In genomic region chr2:208239770-208240493, GRCh38 we compare ENCODE assay signal across 29 cellular contexts. TPM values are rescaled to one million over a fixed set of nuclear protein-coding genes. Genes with fewer than 3 reads are reported as not detected.
"Had no signal": no experiment of that assay in that cellular context is flagged by ENCODE, and none has a peak within 500 bp of the region (broad histone marks: within the 10 kb centered on the region; RNA-seq: fewer than 3 reads in every experiment).

No MANE protein-coding gene starts in this region.

- H3K27me3 Mint-ChIP-seq: activated CD8-positive, alpha-beta T cell treated with anti-CD3 and anti-CD28 coated beads for 36 hours; activated naive CD8-positive, alpha-beta T cell treated with anti-CD3 and anti-CD28 coated beads, Interleukin-2, amount 10 ng/mL, durations not matched to agents 7 days and 5 days; central memory CD8-positive, alpha-beta T cell had no signal

- H3K4me1 ChIP-seq: breast epithelium, SJSA1 had no signal

- H3K4me1 Mint-ChIP-seq: activated naive CD8-positive, alpha-beta T cell treated with anti-CD3 and anti-CD28 coated beads, Interleukin-2, amount 10 ng/mL, durations not matched to agents 7 days and 5 days; central memory CD8-positive, alpha-beta T cell had no signal

- ATAC-seq: activated CD4-positive, CD25-positive, alpha-beta regulatory T cell treated with anti-CD3 and anti-CD28 coated beads, Interleukin-2, amount 50 U/mL, for 24 hours; activated CD8-positive, alpha-beta T cell treated with anti-CD3 and anti-CD28 coated beads for 36 hours; activated T-cell treated with anti-CD3 and anti-CD28 coated beads, Interleukin-2, amount 50 U/mL, for 72 hours; Panc1; SK-N-SH treated with all-trans-retinoic acid at 6 μM for 48 hours had no signal

- H3K27me3 ChIP-seq: adrenal gland, breast epithelium, SJSA1 had no signal

- H3K27ac ChIP-seq: adrenal gland, breast epithelium, RWPE1, SJSA1 had no signal

- H3K9me3 Mint-ChIP-seq: activated CD8-positive, alpha-beta T cell treated with anti-CD3 and anti-CD28 coated beads for 36 hours; activated naive CD8-positive, alpha-beta T cell treated with anti-CD3 and anti-CD28 coated beads, Interleukin-2, amount 10 ng/mL, durations not matched to agents 7 days and 5 days; activated T-helper 2 cell treated with anti-CD3 and anti-CD28 coated beads, Interferon-gamma antibody, Interleukin-2, Interleukin-4, amounts not matched to agents 10 μg/mL and 5 μg/mL and 100 μg/mL, durations not matched to agents 14 hours and 24 hours and 36 hours had no signal

- H3K9me3 ChIP-seq: adrenal gland, breast epithelium, SJSA1 had no signal

- H3K4me3 Mint-ChIP-seq: activated CD8-positive, alpha-beta T cell treated with anti-CD3 and anti-CD28 coated beads for 36 hours; activated naive CD8-positive, alpha-beta T cell treated with anti-CD3 and anti-CD28 coated beads, Interleukin-2, amount 10 ng/mL, durations not matched to agents 7 days and 5 days; activated T-cell treated with anti-CD3 and anti-CD28 coated beads, Interleukin-2, amount 50 U/mL, for 72 hours; central memory CD8-positive, alpha-beta T cell; T-helper 1 cell treated with Interleukin-12 subunit alpha and Interleukin-12 subunit beta and Interleukin-4 antibody, amounts not matched to agents 30 μg/mL and 1 μg/mL, for 36 hours had no signal

- H3K36me3 ChIP-seq: breast epithelium had no signal

- DNase-seq: activated CD4-positive, alpha-beta T cell treated with anti-CD3 and anti-CD28 coated beads for 4 hours; activated CD8-positive, alpha-beta memory T cell treated with anti-CD3 and anti-CD28 coated beads, Interleukin-2, amount 50 U/mL, for 4 hours; activated CD8-positive, alpha-beta T cell treated with anti-CD3 and anti-CD28 coated beads for 36 hours; activated naive CD4-positive, alpha-beta T cell treated with anti-CD3 and anti-CD28 coated beads, Interleukin-2, amount 50 U/mL, for 16 hours; activated naive CD8-positive, alpha-beta T cell treated with anti-CD3 and anti-CD28 coated beads, Interleukin-2, amount 10 ng/mL, durations not matched to agents 7 days and 5 days; activated T-cell treated with anti-CD3 and anti-CD28 coated beads, Interleukin-2, amount 50 U/mL, for 72 hours; adrenal gland; anterior cingulate cortex; Karpas-422; MM.1S; NCI-H1105; NCI-H1436; NCI-H1694 treated with DMSO at 0.1 percent for 48 hours; NCI-H2029 treated with DMSO at 0.1 percent for 48 hours; NCI-H345; NCI-H510A; NCI-H69; NK-92 treated with Interleukin-12 subunit alpha and Interleukin-12 subunit beta, amount 100 ng/mL, for 24 hours; OCI-M1; Right ventricle myocardium superior had no signal

- H3K4me3 ChIP-seq: adrenal gland, breast epithelium, SJSA1 had no signal

- H3K27ac Mint-ChIP-seq: activated CD8-positive, alpha-beta T cell treated with anti-CD3 and anti-CD28 coated beads for 36 hours; activated naive CD8-positive, alpha-beta T cell treated with anti-CD3 and anti-CD28 coated beads, Interleukin-2, amount 10 ng/mL, durations not matched to agents 7 days and 5 days; activated T-cell treated with anti-CD3 and anti-CD28 coated beads, Interleukin-2, amount 50 U/mL, for 72 hours; activated T-helper 2 cell treated with anti-CD3 and anti-CD28 coated beads, Interferon-gamma antibody, Interleukin-2, Interleukin-4, amounts not matched to agents 10 μg/mL and 5 μg/mL and 100 μg/mL, durations not matched to agents 14 hours and 24 hours and 36 hours; T-helper 1 cell treated with Interleukin-12 subunit alpha and Interleukin-12 subunit beta and Interleukin-4 antibody, amounts not matched to agents 30 μg/mL and 1 μg/mL, for 36 hours had no signal

RNA-seq across cellular contexts. Expression of gene C2orf80, which starts 50.1 kb away (rescaled TPM):
- total RNA-seq: activated CD8-positive, alpha-beta T cell treated with anti-CD3 and anti-CD28 coated beads for 36 hours; activated naive CD8-positive, alpha-beta T cell treated with anti-CD3 and anti-CD28 coated beads, Interleukin-2, amount 10 ng/mL, durations not matched to agents 7 days and 5 days; activated T-cell treated with anti-CD3 and anti-CD28 coated beads, Interleukin-2, amount 50 U/mL, for 72 hours; activated T-helper 2 cell treated with anti-CD3 and anti-CD28 coated beads, Interferon-gamma antibody, Interleukin-2, Interleukin-4, amounts not matched to agents 10 μg/mL and 5 μg/mL and 100 μg/mL, durations not matched to agents 14 hours and 24 hours and 36 hours; adrenal gland; breast epithelium; Right ventricle myocardium superior; SJSA1 had no signal
- polyA plus RNA-seq: adrenal gland had no signal
